ENCODE assay signal across 8 cellular contexts in the genomic region with DNA sequence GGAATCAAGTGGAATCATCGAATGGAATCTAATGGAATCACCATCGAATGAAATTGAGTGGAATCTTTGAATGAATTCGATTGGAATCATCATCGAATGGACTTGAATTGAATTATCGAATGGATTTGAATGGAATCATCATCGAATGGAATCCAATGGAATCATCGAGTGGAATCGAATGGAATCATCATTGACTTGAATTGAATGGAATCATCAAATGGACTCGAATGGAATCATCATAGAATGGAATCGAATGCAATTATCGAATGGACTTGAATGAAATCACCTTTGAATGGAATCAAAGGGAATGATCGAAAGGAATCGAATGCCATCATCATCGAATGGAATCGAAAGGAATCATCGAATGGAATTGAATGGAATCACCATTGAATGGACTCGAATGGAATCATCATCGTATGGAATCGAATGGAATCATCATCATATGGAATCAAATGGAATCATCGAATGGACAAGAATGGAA.
DNase-seq lines count a peak whose midpoint lies in the region; ATAC-seq and TF ChIP-seq lines count a peak whose summit lies in the region.
"Not testable (repeated sequence)": the region's sequence is repeated elsewhere in the genome, so short reads cannot be mapped to it uniquely, and the experiment has no call there.

No MANE protein-coding gene starts in this region.

- peak; percentile 10 for DNase-seq in ELF-1 (ENCODE audit: low read depth, low spot score)
- DNase-seq in PC-9: peak; percentile 51 to 87
- peak; percentile 85 for DNase-seq in activated CD8-positive, alpha-beta memory T cell treated with anti-CD3 and anti-CD28 coated beads for 24 hours
- peak; percentile 98 for DNase-seq in brain microvascular endothelial cell
- DNase-seq in foreskin melanocyte: peak; percentile 95
- peak in 2 of 3 donors; percentile 29 to 67 for DNase-seq in mucosa of descending colon
- DNase-seq in stimulated activated CD4-positive, alpha-beta T cell treated with anti-CD3 and anti-CD28 coated beads, Interleukin-12 subunit alpha, Interleukin-12 subunit beta, amount 100 ng/mL, for 48 hours (ENCODE audit: low read depth in 2 of 3, low spot score in 1 of 3): peak in 2 of 3 donors; percentile 21 to 99
- peak; percentile 69 to 100 for DNase-seq in tibial nerve (ENCODE audit: low spot score in 2 of 2)

- TF ChIP-seq POLR2A in tibial nerve (IDR thresholded peaks at IDR 0.05): not testable (repeated sequence)

- not testable (repeated sequence) for H3K79me2 ChIP-seq in PC-9 (ENCODE audit: low read depth)

- not testable (repeated sequence) for H3F3A ChIP-seq in PC-9 (ENCODE audit: insufficient read depth, low read depth)

- intact Hi-C loops in PC-9 (cut with micrococcal nuclease; ENCODE audit: unreplicated experiment); mucosa of descending colon (cut with DNase I, micrococcal nuclease): not testable (repeated sequence)

- H3K27ac ChIP-seq in PC-9, brain microvascular endothelial cell: not testable (repeated sequence)
- H3K27ac ChIP-seq in tibial nerve: peak overlapping the region in 1 of 4 donors; percentile 0

- not testable (repeated sequence) for H4K20me1 ChIP-seq in PC-9 (ENCODE audit: insufficient read depth)

- not testable (repeated sequence) for H3K4me2 ChIP-seq in PC-9

- POLR2A ChIA-PET in PC-9 (lab: Charles Lee; ENCODE audit: unreplicated experiment): not testable (repeated sequence)

- not testable (repeated sequence) for TF ChIP-seq CTCF in PC-9 (conservative IDR thresholded peaks at IDR 0.05); brain microvascular endothelial cell (IDR thresholded peaks at IDR 0.05; ENCODE audit: low read depth, low read length, missing control alignments); mucosa of descending colon (IDR thresholded peaks at IDR 0.05); tibial nerve (IDR thresholded peaks at IDR 0.05)

- H3K36me3 ChIP-seq in PC-9 (ENCODE audit: low read depth); brain microvascular endothelial cell (replicated peaks); mucosa of descending colon (ENCODE audit: low read depth); tibial nerve: not testable (repeated sequence)

- ATAC-seq in mucosa of descending colon: not testable (repeated sequence)

- H3K4me3 ChIP-seq in PC-9 (peak overlapping the region; percentile 1; the same call in 1 of the 2 replicates), mucosa of descending colon (peak overlapping the region; percentile 0), tibial nerve (peak overlapping the region in 1 of 4 donors; percentile 1)
- H3K4me3 ChIP-seq in brain microvascular endothelial cell (ENCODE audit: low read depth, low read length): not testable (repeated sequence)

- CTCF ChIA-PET in PC-9 (lab: Charles Lee): not testable (repeated sequence)

- not testable (repeated sequence) for H3K4me1 ChIP-seq in PC-9 (replicated peaks; ENCODE audit: insufficient read depth); mucosa of descending colon (ENCODE audit: low read depth); tibial nerve

- not testable (repeated sequence) for H3K27me3 ChIP-seq in PC-9 (ENCODE audit: insufficient read depth, low read depth); brain microvascular endothelial cell (replicated peaks); tibial nerve

- not testable (repeated sequence) for H3K9me3 ChIP-seq in PC-9 (ENCODE audit: insufficient read depth, low read depth)
- H3K9me3 ChIP-seq in mucosa of descending colon: peaks cover 17% of the 10 kb centered on the region
- H3K9me3 ChIP-seq in tibial nerve: peaks cover 0 to 17% (median 2%) of the 10 kb centered on the region in 4 donors

- in situ Hi-C loops in brain microvascular endothelial cell (cut with HindIII; ENCODE audit: low pct_ligation_motif_present, low sequenced_read_pairs): not testable (repeated sequence)

- not testable (repeated sequence) for H2AFZ ChIP-seq in PC-9

- 79 to 80% methylated on average over 20 of the region's 20 CpGs for WGBS in tibial nerve, 2 donors

- BruUV-seq in PC-9 (replicated peaks; lab: Mats Ljungman, UMichigan): not testable (repeated sequence)

- not testable (repeated sequence) for TF ChIP-seq EP300 in tibial nerve (IDR thresholded peaks at IDR 0.05)

- not testable (repeated sequence) for H3K9me2 ChIP-seq in PC-9 (ENCODE audit: insufficient read depth)

Comparison
In these comparisons a context has a peak if more than half of its experiments do, and no peak if none do; other contexts are left out.
1. DNase-seq: peak in every context shown above with its lines; median percentile 98 in brain microvascular endothelial cell; 95 in foreskin melanocyte; 85 in activated CD8-positive, alpha-beta memory T cell treated with anti-CD3 and anti-CD28 coated beads for 24 hours; 84 in tibial nerve; 69 in PC-9; 60 in stimulated activated CD4-positive, alpha-beta T cell treated with anti-CD3 and anti-CD28 coated beads, Interleukin-12 subunit alpha, Interleukin-12 subunit beta, amount 100 ng/mL, for 48 hours; 48 in mucosa of descending colon; 10 in ELF-1.